Comparison of ENCODE assay signal across 9 cellular contexts in genomic region chr22:42895087-42895486, GRCh38. TPM values are rescaled to one million over a fixed set of nuclear protein-coding genes. Genes with fewer than 3 reads are reported as not detected.
A peak's percentile ranks its signal among the peaks of the same experiment; 100 is the strongest.
DNase-seq lines count a peak whose midpoint lies in the region; ATAC-seq and TF ChIP-seq lines count a peak whose summit lies in the region.
"Had no signal": no experiment of that assay in that cellular context is flagged by ENCODE, and none has a peak within 500 bp of the region (broad histone marks: within the 10 kb centered on the region; RNA-seq: fewer than 3 reads in every experiment).

No MANE protein-coding gene starts in this region.

- no peak overlapping the region for H3K4me3 ChIP-seq in CD4-positive, alpha-beta memory T cell (ENCODE audit: low read length in 2 of 2)
- H3K4me3 ChIP-seq in ascending aorta: no peak overlapping the region

- H3K9me3 Mint-ChIP-seq in CD4-positive, alpha-beta memory T cell: no peaks in the 10 kb centered on the region
- no peaks in the 10 kb centered on the region for H3K9me3 Mint-ChIP-seq in activated CD8-positive, alpha-beta T cell treated with anti-CD3 and anti-CD28 coated beads, Interleukin-2, amount 10 ng/mL, durations not matched to agents 7 days and 5 days (ENCODE audit: insufficient read depth)
- H3K9me3 Mint-ChIP-seq in naive B cell: no peaks in the 10 kb centered on the region

- peak; percentile 16 to 54 (median 21) for DNase-seq in CD4-positive, alpha-beta memory T cell
- DNase-seq in GM19238 (ENCODE audit: insufficient read length, low spot score): peak; percentile 35
- peak; percentile 46 for DNase-seq in activated CD8-positive, alpha-beta T cell treated with anti-CD3 and anti-CD28 coated beads, Interleukin-2, amount 10 ng/mL, durations not matched to agents 7 days and 5 days
- peak; percentile 54 for DNase-seq in naive B cell
- no peak for DNase-seq in NCI-H1436 (lab: John Stamatoyannopoulos, UW)
- no peak for DNase-seq in ecto neural progenitor cell (ENCODE audit: low spot score)
- no peak for DNase-seq in ascending aorta (ENCODE audit: low spot score in 2 of 2)
- DNase-seq: H7 had no signal

- no peaks in the 10 kb centered on the region for H3K27me3 Mint-ChIP-seq in CD4-positive, alpha-beta memory T cell
- H3K27me3 Mint-ChIP-seq in activated CD8-positive, alpha-beta T cell treated with anti-CD3 and anti-CD28 coated beads, Interleukin-2, amount 10 ng/mL, durations not matched to agents 7 days and 5 days (ENCODE audit: low read depth): no peaks in the 10 kb centered on the region
- H3K27me3 Mint-ChIP-seq in naive B cell: no peaks in the 10 kb centered on the region

- POLR2A ChIA-PET in CD4-positive, alpha-beta memory T cell (lab: Charles Lee; ENCODE audit: partially characterized antibody): interaction anchor here (0.8 kb wide), 1 partner anchor 293 kb away, joined by 3 read pairs; no protein-coding TSS in a partner anchor
- POLR2A ChIA-PET in activated CD8-positive, alpha-beta T cell treated with anti-CD3 and anti-CD28 coated beads, Interleukin-2, amount 10 ng/mL, durations not matched to agents 7 days and 5 days (lab: Charles Lee): interaction anchor here (0.9 to 1.3 kb wide), 2 partner anchors 9 to 38 kb away, joined by 3 read pairs; partner anchors contain the start of gene ARFGAP3

- ATAC-seq in activated CD8-positive, alpha-beta T cell treated with anti-CD3 and anti-CD28 coated beads, Interleukin-2, amount 10 ng/mL, durations not matched to agents 7 days and 5 days: peak; percentile 64
- ATAC-seq in naive B cell (ENCODE audit: low read depth in 2 of 2) (peak; percentile 83 to 86), HG03095 (IDR thresholded peaks at IDR 0.05; ENCODE audit: unreplicated experiment) (no peak)

- H3K36me3 Mint-ChIP-seq in CD4-positive, alpha-beta memory T cell: peaks cover 3 to 16% of the 10 kb centered on the region in 2 donors
- peaks cover 7% of the 10 kb centered on the region for H3K36me3 Mint-ChIP-seq in activated CD8-positive, alpha-beta T cell treated with anti-CD3 and anti-CD28 coated beads, Interleukin-2, amount 10 ng/mL, durations not matched to agents 7 days and 5 days (ENCODE audit: low read depth)
- no peaks in the 10 kb centered on the region for H3K36me3 Mint-ChIP-seq in naive B cell

- CTCF ChIA-PET in CD4-positive, alpha-beta memory T cell (lab: Charles Lee; ENCODE audit: partially characterized antibody): interaction anchor here (1.0 to 2.2 kb wide), 4 partner anchors 14 to 139 kb away, joined by 3 to 6 read pairs (median 4); no protein-coding TSS in a partner anchor
- CTCF ChIA-PET in activated CD8-positive, alpha-beta T cell treated with anti-CD3 and anti-CD28 coated beads, Interleukin-2, amount 10 ng/mL, durations not matched to agents 7 days and 5 days (lab: Charles Lee): interaction anchor here (0.7 to 2.2 kb wide), 12 partner anchors 10 to 157 kb away, joined by 3 to 14 read pairs (median 3); no protein-coding TSS in a partner anchor

- H3K36me3 ChIP-seq in CD4-positive, alpha-beta memory T cell (ENCODE audit: insufficient read depth, low read length): no peaks in the 10 kb centered on the region
- H3K36me3 ChIP-seq in ascending aorta: peaks cover 29 to 30% of the 10 kb centered on the region in 2 donors

- peak overlapping the region in 6 of 8 donors; percentile 5 to 65 (median 56) for H3K4me3 Mint-ChIP-seq in CD4-positive, alpha-beta memory T cell
- no peak overlapping the region for H3K4me3 Mint-ChIP-seq in activated CD8-positive, alpha-beta T cell treated with anti-CD3 and anti-CD28 coated beads, Interleukin-2, amount 10 ng/mL, durations not matched to agents 7 days and 5 days
- H3K4me3 Mint-ChIP-seq in naive B cell: peak overlapping the region in 7 of 8 donors; percentile 15 to 88 (median 65)

- H3K4me1 Mint-ChIP-seq in CD4-positive, alpha-beta memory T cell: peaks cover 32 to 55% (median 46%) of the 10 kb centered on the region in 4 donors
- H3K4me1 Mint-ChIP-seq in activated CD8-positive, alpha-beta T cell treated with anti-CD3 and anti-CD28 coated beads, Interleukin-2, amount 10 ng/mL, durations not matched to agents 7 days and 5 days (ENCODE audit: low read depth): peaks cover 59% of the 10 kb centered on the region
- peaks cover 41 to 78% (median 45%) of the 10 kb centered on the region in 3 donors for H3K4me1 Mint-ChIP-seq in naive B cell

- H3K9me3 ChIP-seq in CD4-positive, alpha-beta memory T cell (ENCODE audit: control insufficient read depth in 1 of 2, low read length in 2 of 2): no peaks in the 10 kb centered on the region
- no peaks in the 10 kb centered on the region for H3K9me3 ChIP-seq in ascending aorta

- H3K27ac ChIP-seq in CD4-positive, alpha-beta memory T cell (ENCODE audit: low read depth, low read length): no peak overlapping the region
- H3K27ac ChIP-seq in ascending aorta: no peak overlapping the region

- TF ChIP-seq CTCF in ascending aorta (IDR thresholded peaks at IDR 0.05): no peak

- intact Hi-C loops in CD4-positive, alpha-beta memory T cell (cut with micrococcal nuclease): no loop called here
- intact Hi-C loops in ascending aorta (cut with DNase I): no loop called here

- peaks cover 33% of the 10 kb centered on the region for H3K4me1 ChIP-seq in CD4-positive, alpha-beta memory T cell (ENCODE audit: insufficient read depth, low read length)
- H3K4me1 ChIP-seq in ascending aorta: peaks cover 5 to 19% of the 10 kb centered on the region in 2 donors

- no peaks in the 10 kb centered on the region for H3K27me3 ChIP-seq in CD4-positive, alpha-beta memory T cell (ENCODE audit: insufficient read depth, low read length)
- H3K27me3 ChIP-seq in ascending aorta: no peaks in the 10 kb centered on the region

- peak overlapping the region; percentile 67 to 92 (median 89) for H3K27ac Mint-ChIP-seq in CD4-positive, alpha-beta memory T cell
- H3K27ac Mint-ChIP-seq in activated CD8-positive, alpha-beta T cell treated with anti-CD3 and anti-CD28 coated beads, Interleukin-2, amount 10 ng/mL, durations not matched to agents 7 days and 5 days: peak overlapping the region; percentile 70
- peak overlapping the region; percentile 59 to 98 (median 90) for H3K27ac Mint-ChIP-seq in naive B cell

RNA-seq across cellular contexts. Expression of gene ARFGAP3, which starts 38.0 kb away (rescaled TPM):
- total RNA-seq in CD4-positive, alpha-beta memory T cell: 10 to 100 TPM; 44.7 to 45.7 TPM
- polyA plus RNA-seq in CD4-positive, alpha-beta memory T cell: 10 to 100 TPM; 38.4 to 49.0 TPM
- 10 to 100 TPM; 35.8 to 36.7 TPM for total RNA-seq in activated CD8-positive, alpha-beta T cell treated with anti-CD3 and anti-CD28 coated beads, Interleukin-2, amount 10 ng/mL, durations not matched to agents 7 days and 5 days
- polyA plus RNA-seq in naive B cell (ENCODE audit: low read depth in 6 of 6): 10 to 100 TPM; 24.2 to 48.6 (median 35.3) TPM
- 21.6 TPM for total RNA-seq in ascending aorta

Comparison
In these comparisons a context has a peak if more than half of its experiments do, and no peak if none do; other contexts are left out.
1. DNase-seq: peak in CD4-positive, alpha-beta memory T cell (5 of 5), GM19238 (single experiment), activated CD8-positive, alpha-beta T cell treated with anti-CD3 and anti-CD28 coated beads, Interleukin-2, amount 10 ng/mL, durations not matched to agents 7 days and 5 days (single experiment) and naive B cell (single experiment); none in NCI-H1436 (single experiment), ecto neural progenitor cell (single experiment) and ascending aorta (0 of 2).
2. Peak in every context shown above with its lines, with median percentiles within 50 percentile points of each other: H3K27ac Mint-ChIP-seq.